In the genomic region with DNA sequence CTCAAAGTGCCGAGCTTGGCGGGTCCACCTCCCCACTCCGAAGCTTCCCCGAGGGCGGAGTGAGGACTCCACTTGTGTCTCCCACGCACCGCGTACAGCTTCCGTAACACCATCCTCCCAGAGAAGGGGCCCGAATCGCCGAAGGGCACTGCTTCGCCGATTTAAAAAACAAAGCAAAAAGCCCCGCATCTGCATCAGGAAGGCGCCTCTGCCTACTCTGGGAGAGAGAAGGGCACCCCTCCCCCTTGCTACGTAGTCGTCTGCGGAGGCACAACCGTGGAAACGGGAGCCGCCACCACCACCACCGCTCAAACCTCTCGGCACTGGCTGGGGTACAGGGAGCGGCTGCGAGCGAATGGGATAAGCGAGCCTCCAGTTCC, we compare ENCODE assay signal across 8 cellular contexts. TPM values are rescaled to one million over a fixed set of nuclear protein-coding genes. Genes with fewer than 3 reads are reported as not detected.
DNase-seq lines count a peak whose midpoint lies in the region; ATAC-seq and TF ChIP-seq lines count a peak whose summit lies in the region.

No MANE protein-coding gene starts in this region.

- WGBS in psoas muscle, 3 donors = 0 to 1% (median 0%) methylated on average over 26 to 28 of the region's 28 CpGs
- under 1% methylated on average over 28 of the region's 28 CpGs for WGBS in urinary bladder

- peak overlapping the region; percentile 96 for H3K27ac ChIP-seq in psoas muscle
- H3K27ac ChIP-seq in urinary bladder (ENCODE audit: low read depth) = peak overlapping the region; percentile 92

- intact Hi-C loops in head of caudate nucleus (cut with DNase I) (loop anchor here (1.0 to 5.0 kb wide), 2 partner anchors 75 to 205 kb away; a partner anchor contains a TSS), psoas muscle (cut with DNase I) (loop anchor here (2.0 to 5.0 kb wide), 3 partner anchors 75 to 201 kb away; a partner anchor contains a TSS)

- no peaks in the 10 kb centered on the region for H3K9me3 ChIP-seq in psoas muscle

- peak; percentile 35 for ATAC-seq in GM18909 (IDR thresholded peaks at IDR 0.05; ENCODE audit: poor library complexity, unreplicated experiment)
- peak; percentile 30 for ATAC-seq in HG03280 (IDR thresholded peaks at IDR 0.05; ENCODE audit: unreplicated experiment)
- peak; percentile 61 to 74 (median 62) for ATAC-seq in psoas muscle

- H3K4me1 ChIP-seq in psoas muscle (peaks cover 19% of the 10 kb centered on the region), urinary bladder (ENCODE audit: insufficient read depth) (no peaks in the 10 kb centered on the region)

- H3K27me3 ChIP-seq in psoas muscle (ENCODE audit: insufficient read depth in 3 of 3, low read length in 2 of 3) = no peaks in the 10 kb centered on the region

- TF ChIP-seq CTCF in AG10803 (conservative IDR thresholded peaks at IDR 0.05; ENCODE audit: low read length) (no peak), psoas muscle (IDR thresholded peaks at IDR 0.05) (no peak)

- DNase-seq in AG10803 (ENCODE audit: low read depth) = peak; percentile 42
- peak; percentile 65 for DNase-seq in RKO (ENCODE audit: low spot score)
- DNase-seq in activated gamma-delta T cell treated with Interleukin-2 at 50 U/mL for 16 hours = peak; percentile 40
- peak in 39 of 42 donors; percentile 27 to 85 (median 65) for DNase-seq in head of caudate nucleus
- DNase-seq in psoas muscle = no peak

- H3K4me3 ChIP-seq in AG10803 (ENCODE audit: low read length) (peak overlapping the region; percentile 81), psoas muscle (peak overlapping the region; percentile 95), urinary bladder (ENCODE audit: low read depth, low read length) (peak overlapping the region; percentile 97)

- H3K36me3 ChIP-seq in psoas muscle (ENCODE audit: insufficient read depth in 1 of 2, low read depth in 1 of 2) (peaks cover 0 to 29% of the 10 kb centered on the region in 2 donors), urinary bladder (ENCODE audit: insufficient read depth) (no peaks in the 10 kb centered on the region)

RNA-seq across cellular contexts. Expression of a gene that starts 0.5 kb away (rescaled TPM):
- total RNA-seq in psoas muscle = 10 to 100 TPM; 37.0 to 53.2 (median 48.7) TPM
- polyA plus RNA-seq in psoas muscle = 10 to 100 TPM; 33.1 to 78.5 (median 55.7) TPM
- total RNA-seq in urinary bladder = 38.8 TPM
- 65.7 TPM for polyA plus RNA-seq in urinary bladder

RNA-seq across cellular contexts. Expression of a gene that starts 26.8 kb away (rescaled TPM):
- total RNA-seq in psoas muscle (1 to 10 TPM; 3.2 to 8.0 (median 4.2) TPM), urinary bladder (5.8 TPM)
- polyA plus RNA-seq in psoas muscle (1 to 10 TPM; 2.9 to 3.5 (median 3.4) TPM), urinary bladder (10.8 TPM)

Comparison
In these comparisons a context has a peak if more than half of its experiments do, and no peak if none do; other contexts are left out.
1. DNase-seq: peak in AG10803 (single experiment), RKO (single experiment), activated gamma-delta T cell treated with Interleukin-2 at 50 U/mL for 16 hours (single experiment) and head of caudate nucleus (39 of 42); none in psoas muscle (0 of 2).
2. Peak in every context shown above with its lines, with median percentiles within 50 percentile points of each other: H3K4me3 ChIP-seq and ATAC-seq.